In genomic region chr19:9791552-9792181, GRCh38 we compare ENCODE assay signal across 8 cellular contexts.
DNase-seq lines count a peak whose midpoint lies in the region; ATAC-seq lines count a peak whose summit lies in the region.

No MANE protein-coding gene starts in this region.

- DNase-seq in DMS 273 (lab: John Stamatoyannopoulos, UW; ENCODE audit: unreplicated experiment) (peak; percentile 91), NCI-H345 treated with DMSO at 0.1 percent for 48 hours (lab: John Stamatoyannopoulos, UW; ENCODE audit: unreplicated experiment) (peak; percentile 92), cerebellar cortex (ENCODE audit: low spot score) (peak; percentile 93), islet precursor cell (peak; percentile 99), smooth muscle cell of the brain vasculature (ENCODE audit: low read depth, low spot score) (peak; percentile 88)
- peak; percentile 89 for DNase-seq in activated CD4-positive, alpha-beta T cell treated with anti-CD3 and anti-CD28 coated beads for 1 hour

- ATAC-seq in HG02642 (IDR thresholded peaks at IDR 0.05; ENCODE audit: poor library complexity, unreplicated experiment) = peak; percentile 36
- no peak for ATAC-seq in HG03135 (IDR thresholded peaks at IDR 0.05; ENCODE audit: unreplicated experiment)
